In genomic region chr4:76147454-76148141, GRCh38 we compare ENCODE assay signal across 8 cellular contexts. TPM values are rescaled to one million over a fixed set of nuclear protein-coding genes. Genes with fewer than 3 reads are reported as not detected.
A peak's percentile ranks its signal among the peaks of the same experiment; 100 is the strongest.
DNase-seq lines count a peak whose midpoint lies in the region; ATAC-seq and TF ChIP-seq lines count a peak whose summit lies in the region.

No MANE protein-coding gene starts in this region.

- no peaks in the 10 kb centered on the region for H3K36me3 ChIP-seq in KMS-11 (ENCODE audit: insufficient read depth)
- H3K36me3 ChIP-seq in parathyroid adenoma (ENCODE audit: control insufficient read depth, insufficient read depth, low read length): no peaks in the 10 kb centered on the region

- peaks cover 9% of the 10 kb centered on the region; the same call in 1 of the 2 replicates for H4K20me1 ChIP-seq in KMS-11 (ENCODE audit: insufficient read depth)

- H3K27ac Mint-ChIP-seq in activated naive CD8-positive, alpha-beta T cell: peak overlapping the region; percentile 95

- H3K4me1 Mint-ChIP-seq in activated naive CD8-positive, alpha-beta T cell (ENCODE audit: low read depth): peaks cover 44% of the 10 kb centered on the region

- H3K27me3 ChIP-seq in KMS-11 (ENCODE audit: insufficient read depth, low read depth): no peaks in the 10 kb centered on the region
- H3K27me3 ChIP-seq in parathyroid adenoma (ENCODE audit: control insufficient read depth, insufficient read depth, low read length): no peaks in the 10 kb centered on the region

- peak overlapping the region; percentile 76 for H2AFZ ChIP-seq in KMS-11 (ENCODE audit: low read depth)
- H2AFZ ChIP-seq in parathyroid adenoma: peak overlapping the region; percentile 88

- H3K27ac ChIP-seq in KMS-11: peak overlapping the region; percentile 79
- peak overlapping the region; percentile 79 for H3K27ac ChIP-seq in parathyroid adenoma

- H3K4me2 ChIP-seq in KMS-11: peak overlapping the region; percentile 98
- peak overlapping the region; percentile 81 for H3K4me2 ChIP-seq in parathyroid adenoma (ENCODE audit: low read length)

- H3K4me3 ChIP-seq in KMS-11 (IDR thresholded peaks at IDR 0.05; ENCODE audit: insufficient read depth, low read depth, low read length) (peak overlapping the region; percentile 89), parathyroid adenoma (ENCODE audit: low read depth, low read length) (peak overlapping the region; percentile 89)

- H3K4me1 ChIP-seq in KMS-11 (ENCODE audit: low read depth, poor library complexity, severe bottlenecking): peaks cover 28% of the 10 kb centered on the region
- H3K4me1 ChIP-seq in parathyroid adenoma: peaks cover 3% of the 10 kb centered on the region

- H3K79me2 ChIP-seq in KMS-11 (ENCODE audit: insufficient read depth, low read depth) (peaks cover 51% of the 10 kb centered on the region), parathyroid adenoma (peaks cover 9% of the 10 kb centered on the region)

- intact Hi-C loops in Right ventricle myocardium superior (cut with DNase I): no loop called here

- DNase-seq in Daoy (ENCODE audit: low read depth): peak; percentile 86
- peak; percentile 65 to 67 for DNase-seq in SHP77 (lab: John Stamatoyannopoulos, UW)
- DNase-seq in Right ventricle myocardium superior: peak; percentile 60

- ATAC-seq in GM21825 (IDR thresholded peaks at IDR 0.05; ENCODE audit: unreplicated experiment): peak; percentile 49
- ATAC-seq in Right ventricle myocardium superior (ENCODE audit: poor library complexity): peak; percentile 55
- ATAC-seq in GM18517 (IDR thresholded peaks at IDR 0.05; ENCODE audit: unreplicated experiment): no peak

- no peaks in the 10 kb centered on the region for H3K27me3 Mint-ChIP-seq in activated naive CD8-positive, alpha-beta T cell

- peak overlapping the region; percentile 91 for H3K9ac ChIP-seq in KMS-11
- peak overlapping the region; percentile 61 for H3K9ac ChIP-seq in parathyroid adenoma

- H3K9me3 ChIP-seq in parathyroid adenoma (ENCODE audit: control insufficient read depth, low read length): no peaks in the 10 kb centered on the region

- H3K36me3 Mint-ChIP-seq in activated naive CD8-positive, alpha-beta T cell: no peaks in the 10 kb centered on the region

- H3K4me3 Mint-ChIP-seq in activated naive CD8-positive, alpha-beta T cell: peak overlapping the region; percentile 98

- no peaks in the 10 kb centered on the region for H3K9me3 Mint-ChIP-seq in activated naive CD8-positive, alpha-beta T cell (ENCODE audit: low read depth)

- TF ChIP-seq CTCF in KMS-11 (conservative IDR thresholded peaks at IDR 0.05; ENCODE audit: low read depth, low read length) (no peak), parathyroid adenoma (IDR thresholded peaks at IDR 0.05) (no peak)

RNA-seq across cellular contexts. Expression of gene NUP54, which starts 0.6 kb away (rescaled TPM):
- 31.8 and 40.7 TPM in 2 replicates for total RNA-seq in Daoy (2014; rRNA removed; shearing (Covaris generic))
- 18.2 TPM for total RNA-seq in Right ventricle myocardium superior
